Comparison of ENCODE assay signal across 24 cellular contexts in genomic region chr12:71400481-71400880, GRCh38. TPM values are rescaled to one million over a fixed set of nuclear protein-coding genes. Genes with fewer than 3 reads are reported as not detected.
"Had no signal": no experiment of that assay in that cellular context is flagged by ENCODE, and none has a peak within 500 bp of the region (broad histone marks: within the 10 kb centered on the region; RNA-seq: fewer than 3 reads in every experiment).

No MANE protein-coding gene starts in this region.

- H3K27ac ChIP-seq: dorsolateral prefrontal cortex, lower lobe of right lung, neutrophil, pancreas, right lobe of liver, testis, WERI-Rb-1 had no signal

- H3K9me3 ChIP-seq: lower lobe of right lung, neutrophil, pancreas, right lobe of liver, testis had no signal

- H3K4me1 Mint-ChIP-seq: activated naive CD8-positive, alpha-beta T cell treated with anti-CD3 and anti-CD28 coated beads for 36 hours; activated T-helper 17 cell treated with anti-CD3 and anti-CD28 coated beads, Interleukin-2, amount 50 U/mL, for 72 hours; natural killer cell had no signal

- H3K36me3 ChIP-seq: lower lobe of right lung, neutrophil, pancreas, right lobe of liver, WERI-Rb-1 had no signal

- H3K27me3 Mint-ChIP-seq: type B pancreatic cell had no signal

- H3K36me3 Mint-ChIP-seq: natural killer cell, type B pancreatic cell had no signal

- FAIRE-seq: keratinocyte, pancreas, small intestine had no signal

- DNase-seq: activated CD4-positive, alpha-beta memory T cell treated with anti-CD3 and anti-CD28 coated beads for 36 hours; activated CD4-positive, alpha-beta T cell treated with anti-CD3 and anti-CD28 coated beads for 1 hour; activated naive CD4-positive, alpha-beta T cell; activated naive CD8-positive, alpha-beta T cell treated with anti-CD3 and anti-CD28 coated beads for 36 hours; activated T-cell treated with anti-CD3 and anti-CD28 coated beads for 4 hours; amniotic stem cell; dorsolateral prefrontal cortex; foreskin melanocyte; lower lobe of right lung; natural killer cell; pancreas; right lobe of liver; small intestine; stimulated activated CD4-positive, alpha-beta T cell treated with anti-CD3 and anti-CD28 coated beads, Interleukin-4, amount 100 ng/mL, for 1 hour; T1000; testis; WERI-Rb-1 had no signal

- H3K4me1 ChIP-seq: lower lobe of right lung, pancreas, right lobe of liver, testis had no signal

- H3K4me3 ChIP-seq: dorsolateral prefrontal cortex, lower lobe of right lung, pancreas, right lobe of liver, testis had no signal

- H3K9me3 Mint-ChIP-seq: type B pancreatic cell had no signal

- H3K27ac Mint-ChIP-seq: activated CD4-positive, alpha-beta memory T cell treated with anti-CD3 and anti-CD28 coated beads for 36 hours; activated naive CD8-positive, alpha-beta T cell treated with anti-CD3 and anti-CD28 coated beads for 36 hours; activated T-helper 17 cell treated with anti-CD3 and anti-CD28 coated beads, Interleukin-2, amount 50 U/mL, for 72 hours; natural killer cell; type B pancreatic cell had no signal

- H3K4me3 Mint-ChIP-seq: activated CD4-positive, alpha-beta memory T cell treated with anti-CD3 and anti-CD28 coated beads for 36 hours; activated naive CD8-positive, alpha-beta T cell treated with anti-CD3 and anti-CD28 coated beads for 36 hours; activated T-helper 17 cell treated with anti-CD3 and anti-CD28 coated beads, Interleukin-2, amount 50 U/mL, for 72 hours; natural killer cell; type B pancreatic cell had no signal

- ATAC-seq: activated T-helper 17 cell treated with anti-CD3 and anti-CD28 coated beads, Interleukin-2, amount 50 U/mL, for 72 hours; lower lobe of right lung; natural killer cell; pancreas; right lobe of liver had no signal

- H3K27me3 ChIP-seq: dorsolateral prefrontal cortex, neutrophil, pancreas, right lobe of liver, testis had no signal

RNA-seq across cellular contexts. Expression of gene LGR5, which starts 39.1 kb away (rescaled TPM):
- total RNA-seq: activated CD4-positive, alpha-beta memory T cell treated with anti-CD3 and anti-CD28 coated beads for 36 hours; activated naive CD8-positive, alpha-beta T cell treated with anti-CD3 and anti-CD28 coated beads for 36 hours; activated T-helper 17 cell treated with anti-CD3 and anti-CD28 coated beads, Interleukin-2, amount 50 U/mL, for 72 hours; cardiac septum; epithelial cell of proximal tubule; fibroblast of lung; natural killer cell had no signal
- polyA plus RNA-seq: fibroblast of lung had no signal
